In the genomic region with DNA sequence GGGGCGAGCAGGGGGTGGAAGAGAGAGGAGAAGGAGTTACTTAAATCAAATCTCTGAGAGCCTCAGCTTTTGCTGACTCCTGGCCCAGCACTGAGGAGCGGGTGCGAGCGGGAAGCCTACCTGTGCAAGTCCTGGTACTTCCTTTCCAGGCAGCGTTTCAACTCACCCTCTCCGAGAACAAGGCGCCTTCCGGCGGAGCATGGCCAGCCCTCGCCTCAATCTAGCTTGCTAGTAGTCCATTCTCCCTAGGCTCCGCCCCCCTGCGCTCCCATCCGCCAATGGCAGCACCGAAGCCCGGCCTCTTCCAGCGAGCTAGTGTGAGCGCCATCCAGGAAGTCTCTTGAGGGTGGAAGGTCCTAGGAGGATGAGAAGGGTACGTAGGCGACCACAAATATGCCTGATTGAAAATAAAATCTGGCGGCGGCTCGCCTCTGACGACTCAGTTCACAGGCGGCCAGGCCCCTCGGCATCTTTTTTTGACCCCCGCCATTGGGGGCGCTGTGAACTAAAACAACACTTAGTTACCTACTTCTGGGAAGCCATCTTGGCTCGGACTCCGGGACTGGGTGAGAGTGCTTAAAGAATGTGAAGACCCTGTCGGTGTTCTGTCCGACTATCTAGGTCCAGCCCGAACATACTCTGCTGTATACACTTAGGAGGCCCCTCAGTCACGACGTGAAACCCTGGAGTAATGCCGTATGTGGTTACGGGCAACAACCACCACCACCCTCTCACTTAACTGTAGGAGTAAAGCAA, we compare ENCODE assay signal across 8 cellular contexts. TPM values are rescaled to one million over a fixed set of nuclear protein-coding genes. Genes with fewer than 3 reads are reported as not detected.
A peak's percentile ranks its signal among the peaks of the same experiment; 100 is the strongest.
DNase-seq lines count a peak whose midpoint lies in the region; ATAC-seq lines count a peak whose summit lies in the region.

A gene with protein sequence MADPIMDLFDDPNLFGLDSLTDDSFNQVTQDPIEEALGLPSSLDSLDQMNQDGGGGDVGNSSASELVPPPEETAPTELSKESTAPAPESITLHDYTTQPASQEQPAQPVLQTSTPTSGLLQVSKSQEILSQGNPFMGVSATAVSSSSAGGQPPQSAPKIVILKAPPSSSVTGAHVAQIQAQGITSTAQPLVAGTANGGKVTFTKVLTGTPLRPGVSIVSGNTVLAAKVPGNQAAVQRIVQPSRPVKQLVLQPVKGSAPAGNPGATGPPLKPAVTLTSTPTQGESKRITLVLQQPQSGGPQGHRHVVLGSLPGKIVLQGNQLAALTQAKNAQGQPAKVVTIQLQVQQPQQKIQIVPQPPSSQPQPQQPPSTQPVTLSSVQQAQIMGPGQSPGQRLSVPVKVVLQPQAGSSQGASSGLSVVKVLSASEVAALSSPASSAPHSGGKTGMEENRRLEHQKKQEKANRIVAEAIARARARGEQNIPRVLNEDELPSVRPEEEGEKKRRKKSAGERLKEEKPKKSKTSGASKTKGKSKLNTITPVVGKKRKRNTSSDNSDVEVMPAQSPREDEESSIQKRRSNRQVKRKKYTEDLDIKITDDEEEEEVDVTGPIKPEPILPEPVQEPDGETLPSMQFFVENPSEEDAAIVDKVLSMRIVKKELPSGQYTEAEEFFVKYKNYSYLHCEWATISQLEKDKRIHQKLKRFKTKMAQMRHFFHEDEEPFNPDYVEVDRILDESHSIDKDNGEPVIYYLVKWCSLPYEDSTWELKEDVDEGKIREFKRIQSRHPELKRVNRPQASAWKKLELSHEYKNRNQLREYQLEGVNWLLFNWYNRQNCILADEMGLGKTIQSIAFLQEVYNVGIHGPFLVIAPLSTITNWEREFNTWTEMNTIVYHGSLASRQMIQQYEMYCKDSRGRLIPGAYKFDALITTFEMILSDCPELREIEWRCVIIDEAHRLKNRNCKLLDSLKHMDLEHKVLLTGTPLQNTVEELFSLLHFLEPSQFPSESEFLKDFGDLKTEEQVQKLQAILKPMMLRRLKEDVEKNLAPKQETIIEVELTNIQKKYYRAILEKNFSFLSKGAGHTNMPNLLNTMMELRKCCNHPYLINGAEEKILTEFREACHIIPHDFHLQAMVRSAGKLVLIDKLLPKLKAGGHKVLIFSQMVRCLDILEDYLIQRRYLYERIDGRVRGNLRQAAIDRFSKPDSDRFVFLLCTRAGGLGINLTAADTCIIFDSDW (N-terminal part only) (minus strand): TSS at position 212 of the 756 bp plus-strand sequence. CDS start 24,480 bp downstream, outside the sequence.

- peaks cover 14% of the 10 kb centered on the region for H3K4me1 ChIP-seq in effector memory CD4-positive, alpha-beta T cell (ENCODE audit: control insufficient read depth, insufficient read depth, low read length, poor library complexity, severe bottlenecking)

- peaks cover 4% of the 10 kb centered on the region for H3K36me3 ChIP-seq in effector memory CD4-positive, alpha-beta T cell (ENCODE audit: control insufficient read depth, insufficient read depth, low read length)

- DNase-seq in CMK (ENCODE audit: low read depth) (peak; percentile 99), HS-5 (ENCODE audit: low read depth) (peak; percentile 98), medulla oblongata (ENCODE audit: extremely low spot score) (peak; percentile 100)
- DNase-seq in NK-92 treated with Interleukin-12 subunit alpha and Interleukin-12 subunit beta, amount 100 ng/mL, for 24 hours (lab: John Stamatoyannopoulos, UW) = peak; percentile 98
- DNase-seq in effector memory CD4-positive, alpha-beta T cell = peak; percentile 99 to 100 (median 99)
- DNase-seq in stimulated activated CD8-positive, alpha-beta memory T cell treated with anti-CD3 and anti-CD28 coated beads, Interleukin-12 subunit alpha, Interleukin-12 subunit beta, amount 100 ng/mL, for 24 hours (ENCODE audit: extremely low read depth) = peak; percentile 98

- ATAC-seq in GM19467 (IDR thresholded peaks at IDR 0.05; ENCODE audit: unreplicated experiment) = peak; percentile 96

- peak within 1 kb of the TSS; percentile 91 for H3K27ac ChIP-seq in effector memory CD4-positive, alpha-beta T cell (ENCODE audit: insufficient read depth, low read length, poor library complexity, severe bottlenecking)

- H3K27me3 ChIP-seq in effector memory CD4-positive, alpha-beta T cell (replicated peaks; ENCODE audit: control insufficient read depth, insufficient read depth, low read length, poor library complexity, severe bottlenecking) = no peaks in the 10 kb centered on the region

- no peaks in the 10 kb centered on the region for H3K9me3 ChIP-seq in effector memory CD4-positive, alpha-beta T cell (ENCODE audit: control insufficient read depth, low read length)

- peak within 1 kb of the TSS; percentile 91 for H3K4me3 ChIP-seq in effector memory CD4-positive, alpha-beta T cell (ENCODE audit: insufficient read depth, low read depth, low read length, poor library complexity, severe bottlenecking)

- CTCF ChIA-PET in activated CD8-positive, alpha-beta memory T cell treated with anti-CD3 and anti-CD28 coated beads for 36 hours (lab: Charles Lee) = interaction anchor here (0.7 to 1.9 kb wide), 7 partner anchors 9 to 318 kb away, joined by 3 to 9 read pairs (median 3); a partner anchor contains a TSS

- POLR2A ChIA-PET in activated CD8-positive, alpha-beta memory T cell treated with anti-CD3 and anti-CD28 coated beads for 36 hours (lab: Charles Lee) = interaction anchor here (0.6 to 2.1 kb wide), 5 partner anchors 12 to 72 kb away, joined by 3 to 20 read pairs (median 6); a partner anchor contains a TSS

RNA-seq across cellular contexts. Expression of the gene that starts here (rescaled TPM):
- total RNA-seq in activated CD8-positive, alpha-beta memory T cell treated with anti-CD3 and anti-CD28 coated beads for 36 hours = 10 to 100 TPM; 85.5 to 90.9 TPM

Comparison
In these comparisons a context has a peak if more than half of its experiments do, and no peak if none do; other contexts are left out.
1. Peak in every context shown above with its lines: DNase-seq, ATAC-seq, H3K4me3 ChIP-seq and H3K27ac ChIP-seq.